ENCODE assay signal across 17 cellular contexts in genomic region chr15:45469429-45469828, GRCh38. TPM values are rescaled to one million over a fixed set of nuclear protein-coding genes. Genes with fewer than 3 reads are reported as not detected.
A peak's percentile ranks its signal among the peaks of the same experiment; 100 is the strongest.
DNase-seq lines count a peak whose midpoint lies in the region; ATAC-seq and TF ChIP-seq lines count a peak whose summit lies in the region.
"Had no signal": no experiment of that assay in that cellular context is flagged by ENCODE, and none has a peak within 500 bp of the region (broad histone marks: within the 10 kb centered on the region; RNA-seq: fewer than 3 reads in every experiment).

No MANE protein-coding gene starts in this region.

- H3K36me3 Mint-ChIP-seq in activated CD8-positive, alpha-beta T cell treated with anti-CD3 and anti-CD28 coated beads, Interleukin-2, amount 10 ng/mL, durations not matched to agents 7 days and 5 days (ENCODE audit: low read depth): no peaks in the 10 kb centered on the region
- no peaks in the 10 kb centered on the region for H3K36me3 Mint-ChIP-seq in activated CD8-positive, alpha-beta T cell treated with anti-CD3 and anti-CD28 coated beads for 36 hours (ENCODE audit: low read depth)
- H3K36me3 Mint-ChIP-seq: CD4-positive, alpha-beta memory T cell had no signal

- H3K4me1 ChIP-seq in iPS-15b (ENCODE audit: control insufficient read depth, insufficient read depth, low read length) (peaks cover 16% of the 10 kb centered on the region), osteoblast (ENCODE audit: insufficient read depth, low read length) (no peaks in the 10 kb centered on the region)

- no peak for ATAC-seq in activated CD8-positive, alpha-beta T cell treated with anti-CD3 and anti-CD28 coated beads, Interleukin-2, amount 10 ng/mL, durations not matched to agents 7 days and 5 days
- no peak for ATAC-seq in activated CD8-positive, alpha-beta T cell treated with anti-CD3 and anti-CD28 coated beads for 36 hours
- no peak for ATAC-seq in HG03135 (IDR thresholded peaks at IDR 0.05; ENCODE audit: unreplicated experiment)
- ATAC-seq: HCT116, K562 had no signal

- no peaks in the 10 kb centered on the region for H3K9me3 ChIP-seq in iPS-15b (ENCODE audit: control insufficient read depth, insufficient read depth, low read length)
- H3K9me3 ChIP-seq in osteoblast (ENCODE audit: low read depth, low read length): no peaks in the 10 kb centered on the region
- H3K9me3 ChIP-seq: BLaER1 had no signal

- H3K27ac ChIP-seq in caudate nucleus (ENCODE audit: low read depth, low read length) (peak overlapping the region; percentile 85), osteoblast (ENCODE audit: low read depth, low read length) (no peak overlapping the region)
- H3K27ac ChIP-seq: BLaER1, HL-60 had no signal

- H3K27ac Mint-ChIP-seq in activated CD8-positive, alpha-beta T cell treated with anti-CD3 and anti-CD28 coated beads, Interleukin-2, amount 10 ng/mL, durations not matched to agents 7 days and 5 days: no peak overlapping the region
- H3K27ac Mint-ChIP-seq in activated CD8-positive, alpha-beta T cell treated with anti-CD3 and anti-CD28 coated beads for 36 hours: no peak overlapping the region
- H3K27ac Mint-ChIP-seq: CD4-positive, alpha-beta memory T cell had no signal

- no peaks in the 10 kb centered on the region for H3K4me1 Mint-ChIP-seq in activated CD8-positive, alpha-beta T cell treated with anti-CD3 and anti-CD28 coated beads, Interleukin-2, amount 10 ng/mL, durations not matched to agents 7 days and 5 days (ENCODE audit: low read depth)
- no peaks in the 10 kb centered on the region for H3K4me1 Mint-ChIP-seq in activated CD8-positive, alpha-beta T cell treated with anti-CD3 and anti-CD28 coated beads for 36 hours (ENCODE audit: low read depth)
- H3K4me1 Mint-ChIP-seq: CD4-positive, alpha-beta memory T cell had no signal

- no peak overlapping the region for H2AFZ ChIP-seq in osteoblast (ENCODE audit: low read length)

- no peak for TF ChIP-seq CTCF in activated CD8-positive, alpha-beta T cell treated with anti-CD3 and anti-CD28 coated beads for 36 hours (IDR thresholded peaks at IDR 0.05)
- no peak for TF ChIP-seq CTCF in osteoblast (IDR thresholded peaks at IDR 0.05; ENCODE audit: extremely low read depth, low read depth, low read length)

- H3K36me3 ChIP-seq in iPS-15b (ENCODE audit: control insufficient read depth, insufficient read depth, low read length): no peaks in the 10 kb centered on the region
- no peaks in the 10 kb centered on the region for H3K36me3 ChIP-seq in osteoblast (ENCODE audit: insufficient read depth, low read length)
- H3K36me3 ChIP-seq: BLaER1 had no signal

- intact Hi-C loops in activated CD8-positive, alpha-beta T cell treated with anti-CD3 and anti-CD28 coated beads for 36 hours (cut with micrococcal nuclease): no loop called here

- H3K4me3 ChIP-seq in iPS-15b (ENCODE audit: low read depth, low read length) (peak overlapping the region; percentile 26), osteoblast (ENCODE audit: insufficient read depth, low read length) (no peak overlapping the region)
- H3K4me3 ChIP-seq: BLaER1, K562 had no signal

- peak; percentile 10 for DNase-seq in activated CD8-positive, alpha-beta T cell treated with anti-CD3 and anti-CD28 coated beads, Interleukin-2, amount 10 ng/mL, durations not matched to agents 7 days and 5 days
- no peak for DNase-seq in activated CD8-positive, alpha-beta T cell treated with anti-CD3 and anti-CD28 coated beads for 36 hours
- DNase-seq in caudate nucleus (lab: John Stamatoyannopoulos, UW): no peak
- no peak for DNase-seq in iPS-NIHi7 (ENCODE audit: extremely low spot score)
- DNase-seq in osteoblast (ENCODE audit: insufficient read length, low spot score, missing footprints): no peak
- DNase-seq: 8988T; AML-193; CD4-positive, alpha-beta memory T cell; DMS79 treated with DMSO at 0.1 percent for 48 hours; EL; GDM1 had no signal

- CTCF ChIA-PET in activated CD8-positive, alpha-beta T cell treated with anti-CD3 and anti-CD28 coated beads, Interleukin-2, amount 10 ng/mL, durations not matched to agents 7 days and 5 days (lab: Charles Lee): interaction anchor here (2.5 kb wide), 1 partner anchor 12 kb away, joined by 14 read pairs; no protein-coding TSS in a partner anchor
- CTCF ChIA-PET in activated CD8-positive, alpha-beta T cell treated with anti-CD3 and anti-CD28 coated beads for 36 hours (lab: Charles Lee): interaction anchor here (1.0 to 1.3 kb wide), 2 partner anchors 10 to 39 kb away, joined by 3 read pairs; no protein-coding TSS in a partner anchor

- H3K27me3 ChIP-seq in iPS-15b (ENCODE audit: control insufficient read depth, insufficient read depth, low read length) (peaks cover 97% of the 10 kb centered on the region), osteoblast (ENCODE audit: insufficient read depth, low read length) (peaks cover 4% of the 10 kb centered on the region)
- H3K27me3 ChIP-seq: BLaER1 had no signal

- H3K4me3 Mint-ChIP-seq in activated CD8-positive, alpha-beta T cell treated with anti-CD3 and anti-CD28 coated beads, Interleukin-2, amount 10 ng/mL, durations not matched to agents 7 days and 5 days: no peak overlapping the region
- no peak overlapping the region for H3K4me3 Mint-ChIP-seq in activated CD8-positive, alpha-beta T cell treated with anti-CD3 and anti-CD28 coated beads for 36 hours
- H3K4me3 Mint-ChIP-seq: CD4-positive, alpha-beta memory T cell had no signal

- no peaks in the 10 kb centered on the region for H3K9me3 Mint-ChIP-seq in activated CD8-positive, alpha-beta T cell treated with anti-CD3 and anti-CD28 coated beads, Interleukin-2, amount 10 ng/mL, durations not matched to agents 7 days and 5 days (ENCODE audit: insufficient read depth)
- H3K9me3 Mint-ChIP-seq in activated CD8-positive, alpha-beta T cell treated with anti-CD3 and anti-CD28 coated beads for 36 hours: no peaks in the 10 kb centered on the region
- H3K9me3 Mint-ChIP-seq: CD4-positive, alpha-beta memory T cell had no signal

- H4K20me1 ChIP-seq in osteoblast (ENCODE audit: insufficient read depth, low read length): no peaks in the 10 kb centered on the region
- H4K20me1 ChIP-seq: BLaER1 had no signal

- H3K9ac ChIP-seq in iPS-15b (ENCODE audit: low read depth, low read length): no peak overlapping the region
- H3K9ac ChIP-seq: BLaER1 had no signal

- H3K4me2 ChIP-seq in osteoblast (ENCODE audit: insufficient read depth, low read length): no peak overlapping the region

- POLR2A ChIA-PET in activated CD8-positive, alpha-beta T cell treated with anti-CD3 and anti-CD28 coated beads, Interleukin-2, amount 10 ng/mL, durations not matched to agents 7 days and 5 days (lab: Charles Lee): no interaction called here
- POLR2A ChIA-PET in activated CD8-positive, alpha-beta T cell treated with anti-CD3 and anti-CD28 coated beads for 36 hours (lab: Charles Lee): interaction anchor here (0.6 kb wide), 1 partner anchor 13 kb away, joined by 4 read pairs; no protein-coding TSS in a partner anchor

- H3K27me3 Mint-ChIP-seq in activated CD8-positive, alpha-beta T cell treated with anti-CD3 and anti-CD28 coated beads, Interleukin-2, amount 10 ng/mL, durations not matched to agents 7 days and 5 days (ENCODE audit: low read depth): peaks cover 19% of the 10 kb centered on the region
- H3K27me3 Mint-ChIP-seq in activated CD8-positive, alpha-beta T cell treated with anti-CD3 and anti-CD28 coated beads for 36 hours: peaks cover 21% of the 10 kb centered on the region

- no peaks in the 10 kb centered on the region for H3K79me2 ChIP-seq in osteoblast (ENCODE audit: insufficient read depth, low read length)

RNA-seq across cellular contexts. Expression of gene SLC30A4, which starts 53.1 kb away (rescaled TPM):
- 1 to 10 TPM; 2.1 to 2.3 TPM for total RNA-seq in activated CD8-positive, alpha-beta T cell treated with anti-CD3 and anti-CD28 coated beads, Interleukin-2, amount 10 ng/mL, durations not matched to agents 7 days and 5 days
- total RNA-seq in activated CD8-positive, alpha-beta T cell treated with anti-CD3 and anti-CD28 coated beads for 36 hours: 1 to 10 TPM; 1.7 to 2.0 TPM
- total RNA-seq in osteoblast: 17.4 and 19.5 TPM in 2 replicates
